26 cellular contexts compared by ENCODE assay signal in genomic region chr4:33966808-33967207, GRCh38.
DNase-seq lines count a peak whose midpoint lies in the region; ATAC-seq and TF ChIP-seq lines count a peak whose summit lies in the region.
"Had no signal": no experiment of that assay in that cellular context is flagged by ENCODE, and none has a peak within 500 bp of the region (broad histone marks: within the 10 kb centered on the region; RNA-seq: fewer than 3 reads in every experiment).

No MANE protein-coding gene starts in this region.

- ATAC-seq in DND-41 (ENCODE audit: insufficient read depth, low read depth): no peak
- ATAC-seq in stimulated activated naive B cell treated with anti-CD40 and anti-IgM and Interleukin-4, amounts not matched to agents 10 μg/mL and 1 μg/mL and 100 μg/mL, for 72 hours (replicated peaks): no peak
- ATAC-seq in HG03097 (IDR thresholded peaks at IDR 0.05; ENCODE audit: low FRiP score, unreplicated experiment): no peak
- ATAC-seq: GM23338 had no signal

- H3K4me3 Mint-ChIP-seq in osteocyte (ENCODE audit: unreplicated experiment): no peak overlapping the region
- no peak overlapping the region for H3K4me3 Mint-ChIP-seq in stimulated activated naive B cell treated with anti-CD40 and anti-IgM and Interleukin-4, amounts not matched to agents 10 μg/mL and 1 μg/mL and 100 μg/mL, for 72 hours
- H3K4me3 Mint-ChIP-seq: B cell; CD14-positive monocyte; CD8-positive, alpha-beta memory T cell; GM23338; H9 had no signal

- no peaks in the 10 kb centered on the region for H3K27me3 ChIP-seq in DND-41 (ENCODE audit: insufficient read depth, low read length, poor library complexity)
- H3K27me3 ChIP-seq: SJSA1 had no signal

- TF ChIP-seq CTCF in DND-41 (IDR thresholded peaks at IDR 0.05; ENCODE audit: borderline replicate concordance, extremely low read depth, low read length, poor library complexity, severe bottlenecking) (peak; percentile 8), astrocyte of the cerebellum (IDR thresholded peaks at IDR 0.05; ENCODE audit: low read depth, low read length, missing control alignments) (peak; percentile 15), fibroblast of the aortic adventitia (IDR thresholded peaks at IDR 0.05; ENCODE audit: insufficient read depth, low read length) (peak; percentile 29), osteocyte (IDR thresholded peaks at IDR 0.05) (peak; percentile 13)

- peaks cover under 1% of the 10 kb centered on the region for H3K4me1 Mint-ChIP-seq in osteocyte (ENCODE audit: unreplicated experiment)
- H3K4me1 Mint-ChIP-seq in stimulated activated naive B cell treated with anti-CD40 and anti-IgM and Interleukin-4, amounts not matched to agents 10 μg/mL and 1 μg/mL and 100 μg/mL, for 72 hours: no peaks in the 10 kb centered on the region
- H3K4me1 Mint-ChIP-seq: B cell; CD14-positive monocyte; CD8-positive, alpha-beta memory T cell; GM23338; H9 had no signal

- no peaks in the 10 kb centered on the region for H3K27me3 Mint-ChIP-seq in osteocyte (ENCODE audit: unreplicated experiment)
- H3K27me3 Mint-ChIP-seq in stimulated activated naive B cell treated with anti-CD40 and anti-IgM and Interleukin-4, amounts not matched to agents 10 μg/mL and 1 μg/mL and 100 μg/mL, for 72 hours: no peaks in the 10 kb centered on the region
- H3K27me3 Mint-ChIP-seq: B cell; CD8-positive, alpha-beta memory T cell had no signal

- no peaks in the 10 kb centered on the region for H3K4me1 ChIP-seq in DND-41 (ENCODE audit: insufficient read depth, low read length)
- H3K4me1 ChIP-seq: SJSA1 had no signal

- in situ Hi-C loops in astrocyte of the cerebellum (cut with HindIII; ENCODE audit: low sequenced_read_pairs): no loop called here

- H3K9me3 ChIP-seq in DND-41 (ENCODE audit: insufficient read depth, low read length, severe bottlenecking): peaks cover 3% of the 10 kb centered on the region
- H3K9me3 ChIP-seq: SJSA1 had no signal

- no peak overlapping the region for H2AFZ ChIP-seq in DND-41 (ENCODE audit: low read depth, low read length)
- H2AFZ ChIP-seq: GM23338, PC-9 had no signal

- no peaks in the 10 kb centered on the region for H3K79me2 ChIP-seq in DND-41 (ENCODE audit: insufficient read depth, low read length)

- H3K27ac Mint-ChIP-seq in osteocyte (ENCODE audit: unreplicated experiment): no peak overlapping the region
- H3K27ac Mint-ChIP-seq in stimulated activated naive B cell treated with anti-CD40 and anti-IgM and Interleukin-4, amounts not matched to agents 10 μg/mL and 1 μg/mL and 100 μg/mL, for 72 hours: no peak overlapping the region
- H3K27ac Mint-ChIP-seq: B cell; CD14-positive monocyte; CD8-positive, alpha-beta memory T cell; GM23338; H9 had no signal

- no peaks in the 10 kb centered on the region for H4K20me1 ChIP-seq in DND-41 (ENCODE audit: insufficient read depth, low read length)

- H3K4me3 ChIP-seq in DND-41 (ENCODE audit: low read depth in 1 of 2, low read length in 2 of 2): no peak overlapping the region
- H3K4me3 ChIP-seq in astrocyte of the cerebellum (ENCODE audit: low read depth, low read length): no peak overlapping the region
- no peak overlapping the region for H3K4me3 ChIP-seq in fibroblast of the aortic adventitia (ENCODE audit: low read depth, low read length)
- H3K4me3 ChIP-seq: GM23338, PC-9, SJSA1 had no signal

- H3K9me3 Mint-ChIP-seq in osteocyte (ENCODE audit: unreplicated experiment): peaks cover 34% of the 10 kb centered on the region
- peaks cover 0 to 4% of the 10 kb centered on the region in 2 donors for H3K9me3 Mint-ChIP-seq in stimulated activated naive B cell treated with anti-CD40 and anti-IgM and Interleukin-4, amounts not matched to agents 10 μg/mL and 1 μg/mL and 100 μg/mL, for 72 hours

- peaks cover 4% of the 10 kb centered on the region for H3K36me3 Mint-ChIP-seq in osteocyte (ENCODE audit: unreplicated experiment)
- H3K36me3 Mint-ChIP-seq in stimulated activated naive B cell treated with anti-CD40 and anti-IgM and Interleukin-4, amounts not matched to agents 10 μg/mL and 1 μg/mL and 100 μg/mL, for 72 hours: no peaks in the 10 kb centered on the region
- H3K36me3 Mint-ChIP-seq: CD14-positive monocyte; CD8-positive, alpha-beta memory T cell had no signal

- H3K27ac ChIP-seq in DND-41 (ENCODE audit: low read length): no peak overlapping the region
- H3K27ac ChIP-seq: PC-9, SJSA1 had no signal

- no peak overlapping the region for H3K9ac ChIP-seq in DND-41 (ENCODE audit: low read depth, low read length)

- no peak overlapping the region for H3K4me2 ChIP-seq in DND-41 (ENCODE audit: insufficient read depth, low read length)
- H3K4me2 ChIP-seq: GM23338, PC-9 had no signal

- no peaks in the 10 kb centered on the region for H3K36me3 ChIP-seq in DND-41 (ENCODE audit: insufficient read depth, low read length)
- H3K36me3 ChIP-seq: SJSA1 had no signal

- DNase-seq in DND-41: no peak
- no peak for DNase-seq in astrocyte of the cerebellum (ENCODE audit: low read depth)
- DNase-seq in fibroblast of the aortic adventitia (ENCODE audit: low read depth): no peak
- no peak for DNase-seq in osteocyte (ENCODE audit: extremely low spot score, unreplicated experiment)
- DNase-seq in stimulated activated naive B cell treated with anti-CD40 and anti-IgM and Interleukin-4, amounts not matched to agents 10 μg/mL and 1 μg/mL and 100 μg/mL, for 72 hours: no peak
- DNase-seq in NCI-H2107 (lab: John Stamatoyannopoulos, UW): no peak
- DNase-seq: CD8-positive, alpha-beta memory T cell; DMS 273 treated with DMSO at 0.1 percent for 48 hours; DMS79; GF-D8; H9; Karpas-422; NCI-H1092; NCI-H1436 treated with DMSO at 0.1 percent for 48 hours; NCI-H187 treated with DMSO at 0.1 percent for 48 hours; NCI-H446; NCI-H524 treated with DMSO at 0.1 percent for 48 hours; NCI-H774; PC-9; Right ventricle myocardium superior; RPMI8226 had no signal
